ENCODE assay signal across 12 cellular contexts in genomic region chr4:73036123-73036522, GRCh38.
"Had no signal": no experiment of that assay in that cellular context is flagged by ENCODE, and none has a peak within 500 bp of the region (broad histone marks: within the 10 kb centered on the region; RNA-seq: fewer than 3 reads in every experiment).

No MANE protein-coding gene starts in this region.

- H3K27ac ChIP-seq: breast epithelium, dorsolateral prefrontal cortex, lower lobe of right lung, ovary, upper lobe of right lung had no signal

- H3K27me3 ChIP-seq: breast epithelium, dorsolateral prefrontal cortex, ovary, upper lobe of right lung had no signal

- H3K36me3 ChIP-seq: breast epithelium, lower lobe of right lung, ovary, upper lobe of right lung had no signal

- H3K4me3 ChIP-seq: breast epithelium, dorsolateral prefrontal cortex, lower lobe of right lung, ovary, upper lobe of right lung had no signal

- DNase-seq: activated CD4-positive, alpha-beta T cell treated with anti-CD3 and anti-CD28 coated beads for 48 hours; activated effector memory CD4-positive, alpha-beta T cell treated with Interleukin-2 at 50 U/mL for 16 hours; activated T-cell treated with anti-CD3 and anti-CD28 coated beads for 4 hours; aorta; dorsolateral prefrontal cortex; lower lobe of right lung; ovary; stimulated activated CD4-positive, alpha-beta T cell treated with anti-CD3 and anti-CD28 coated beads, Interleukin-12 subunit alpha, Interleukin-12 subunit beta, amount 100 ng/mL, for 4 hours; stimulated activated naive CD4-positive, alpha-beta T cell; upper lobe of right lung had no signal

- ATAC-seq: lower lobe of right lung, upper lobe of right lung, WTC11 had no signal
